Comparison of ENCODE assay signal across 14 cellular contexts in the genomic region with DNA sequence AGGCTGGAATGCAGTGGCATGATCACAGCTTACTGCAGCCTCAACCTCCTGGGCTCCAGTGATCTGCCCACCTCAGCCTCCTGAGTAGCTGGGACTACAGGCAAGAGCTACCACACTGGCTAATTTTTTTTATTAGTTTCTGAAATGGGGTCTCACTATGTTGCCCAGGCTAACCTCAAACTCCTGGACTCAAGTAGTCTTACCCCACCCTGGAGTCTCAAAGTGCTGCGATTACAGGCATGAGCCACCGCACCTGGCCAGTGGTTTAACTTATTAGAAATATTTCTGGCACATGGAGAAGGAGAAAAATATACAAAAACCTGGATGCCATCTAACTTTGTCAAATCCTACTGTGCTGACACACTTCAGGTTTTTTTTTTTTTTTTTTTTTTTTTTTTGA. TPM values are rescaled to one million over a fixed set of nuclear protein-coding genes. Genes with fewer than 3 reads are reported as not detected.
A peak's percentile ranks its signal among the peaks of the same experiment; 100 is the strongest.
DNase-seq lines count a peak whose midpoint lies in the region; ATAC-seq and FAIRE-seq lines count a peak whose summit lies in the region.
"Had no signal": no experiment of that assay in that cellular context is flagged by ENCODE, and none has a peak within 500 bp of the region (broad histone marks: within the 10 kb centered on the region; RNA-seq: fewer than 3 reads in every experiment).

No MANE protein-coding gene starts in this region.

- H3K4me3 ChIP-seq in skin epidermis: no peak overlapping the region
- H3K4me3 ChIP-seq: BLaER1 treated with 17β-estradiol and CSF1 and Interleukin-3, amounts not matched to agents 10 nM and 100 nM had no signal

- FAIRE-seq in RCC 7860 (lab: Jason Lieb, UNC): no peak

- ATAC-seq in left ventricle myocardium superior: no peak

- DNase-seq in cardiac septum (ENCODE audit: low spot score) (peak; percentile 36), left ventricle myocardium superior (no peak), epithelial cell of prostate (ENCODE audit: low read depth, low spot score) (no peak), dedifferentiated amniotic fluid mesenchymal stem cell (ENCODE audit: extremely low spot score) (no peak), middle frontal gyrus (ENCODE audit: extremely low spot score, low spot score) (no peak), RCC 7860 (ENCODE audit: low spot score) (no peak)
- DNase-seq in stimulated activated CD4-positive, alpha-beta T cell treated with anti-CD3 and anti-CD28 coated beads, Interleukin-1b, Interleukin-23, amount 100 ng/mL, for 48 hours: no peak
- DNase-seq: ACHN; Calu3; CD4-positive, CD25-positive, alpha-beta regulatory T cell; DMS 273 treated with DMSO at 0.1 percent for 48 hours; HCEC 1CT had no signal

- peak overlapping the region; percentile 66 for H3K27ac ChIP-seq in epithelial cell of prostate
- peak overlapping the region in 17 of 21 experiments; percentile 9 to 76 (median 55) for H3K27ac ChIP-seq in skin epidermis

- intact Hi-C loops in cardiac septum (cut with DNase I): no loop called here
- intact Hi-C loops in left ventricle myocardium superior (cut with micrococcal nuclease): no loop called here

RNA-seq across cellular contexts. Expression of a gene that starts 15.2 kb away (rescaled TPM):
- total RNA-seq in cardiac septum (3.0 TPM), left ventricle myocardium superior (2.7 TPM)

RNA-seq across cellular contexts. Expression of a gene that starts 47.0 kb away (rescaled TPM):
- total RNA-seq in cardiac septum: 38.5 TPM
- total RNA-seq in left ventricle myocardium superior: 35.1 TPM

RNA-seq across cellular contexts. Expression of a gene that starts 50.8 kb away (rescaled TPM):
- total RNA-seq in cardiac septum (0.78 TPM), left ventricle myocardium superior (0.72 TPM)
